Comparison of ENCODE assay signal across 10 cellular contexts in the genomic region with DNA sequence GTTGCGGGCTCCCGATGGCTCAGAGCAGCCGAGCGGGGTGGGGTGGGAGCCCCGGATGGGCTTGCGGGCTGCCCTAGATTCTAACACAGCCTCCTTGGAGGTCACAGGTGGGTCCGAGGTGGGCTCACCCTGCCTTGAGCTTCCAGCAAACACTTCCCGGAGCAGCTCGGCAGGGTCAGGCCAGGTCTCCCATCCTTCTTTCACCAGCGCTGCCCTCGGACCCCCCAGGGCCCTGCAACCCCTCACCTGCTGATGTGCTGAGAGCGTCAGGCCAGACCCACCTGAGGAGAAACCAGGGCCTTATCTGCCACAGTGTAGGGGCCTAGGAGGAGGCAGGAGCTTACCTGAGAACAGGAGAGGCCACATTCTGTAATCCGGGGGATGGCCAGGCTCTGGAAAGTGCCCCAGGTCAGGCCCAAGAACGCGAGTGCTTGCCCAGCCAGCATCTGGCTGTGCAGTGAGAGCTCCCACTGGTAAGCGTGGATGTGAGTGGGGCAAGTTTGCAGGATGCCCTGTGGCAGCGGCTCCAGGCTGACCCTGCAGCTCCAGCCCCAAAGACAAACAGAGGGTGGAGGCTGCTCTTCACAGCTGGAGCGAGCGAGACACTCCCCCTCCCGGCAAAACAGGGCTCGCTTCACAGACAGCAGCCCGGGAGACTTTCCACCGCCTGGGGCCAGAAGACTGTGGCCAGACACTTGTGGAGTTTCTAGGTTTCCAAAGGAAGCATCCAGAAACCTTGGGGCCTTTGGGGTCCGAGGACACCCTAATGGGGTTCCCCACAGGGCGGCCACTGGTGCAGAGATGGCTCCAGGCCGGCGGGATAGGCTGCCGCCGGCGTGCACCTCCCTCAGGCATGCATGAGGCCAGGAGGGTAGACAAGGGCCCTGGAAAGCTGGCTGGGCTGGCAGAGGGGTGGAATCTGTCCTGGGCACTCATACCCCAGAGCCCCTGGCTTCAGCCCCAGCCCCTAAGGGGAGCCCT. TPM values are rescaled to one million over a fixed set of nuclear protein-coding genes. Genes with fewer than 3 reads are reported as not detected.
A peak's percentile ranks its signal among the peaks of the same experiment; 100 is the strongest.
DNase-seq lines count a peak whose midpoint lies in the region; ATAC-seq lines count a peak whose summit lies in the region.
"Had no signal": no experiment of that assay in that cellular context is flagged by ENCODE, and none has a peak within 500 bp of the region (broad histone marks: within the 10 kb centered on the region; RNA-seq: fewer than 3 reads in every experiment).

Gene IL17REL, minus strand, starts transcription at position 565 of the 981 bp plus-strand sequence. Its CDS starts 119 bp downstream, at position 446.

- H2BK15ac ChIP-seq in mesendoderm (replicated peaks; ENCODE audit: low read depth), result no peak within 1 kb of the TSS

- no peak within 1 kb of the TSS for H3K4me3 ChIP-seq in adipocyte (ENCODE audit: low read length)
- no peak within 1 kb of the TSS for H3K4me3 ChIP-seq in mesendoderm (ENCODE audit: low read length)
- H3K4me3 ChIP-seq: smooth muscle cell had no signal

- no peak for ATAC-seq in activated CD4-positive, CD25-positive, alpha-beta regulatory T cell treated with anti-CD3 and anti-CD28 coated beads, Interleukin-2, amount 50 U/mL, for 24 hours
- ATAC-seq in HG03095 (IDR thresholded peaks at IDR 0.05; ENCODE audit: unreplicated experiment), result no peak

- H2AK5ac ChIP-seq in mesendoderm (ENCODE audit: low read length), result no peak within 1 kb of the TSS

- H3K23ac ChIP-seq in mesendoderm (ENCODE audit: low read length), result no peak within 1 kb of the TSS

- H3K36me3 ChIP-seq in adipocyte (ENCODE audit: control insufficient read depth, insufficient read depth, low read length, severe bottlenecking) (no peaks in the 10 kb centered on the region), mesendoderm (ENCODE audit: control insufficient read depth, insufficient read depth, low read length) (no peaks in the 10 kb centered on the region)
- H3K36me3 ChIP-seq: suprapubic skin had no signal

- H3K4ac ChIP-seq in mesendoderm (ENCODE audit: low read depth, low read length), result no peak within 1 kb of the TSS

- no peak within 1 kb of the TSS for H2BK120ac ChIP-seq in mesendoderm (ENCODE audit: low read depth, low read length)

- no CpG with 5 or more reads among the region's 30 CpGs for WGBS in mesendoderm (ENCODE audit: extremely low coverage, insufficient coverage, low lambda C conversion rate)

- H3K9ac ChIP-seq in adipocyte (ENCODE audit: low read length) (no peak within 1 kb of the TSS), mesendoderm (ENCODE audit: low read length) (no peak within 1 kb of the TSS)

- no peaks in the 10 kb centered on the region for H3K9me3 ChIP-seq in adipocyte (ENCODE audit: control insufficient read depth, low read length)
- H3K9me3 ChIP-seq: suprapubic skin had no signal

- H3K4me2 ChIP-seq in mesendoderm (ENCODE audit: low read length), result no peak within 1 kb of the TSS
- H3K4me2 ChIP-seq: smooth muscle cell had no signal

- H3K79me1 ChIP-seq in mesendoderm (ENCODE audit: low read length), result no peaks in the 10 kb centered on the region

- no peak within 1 kb of the TSS for H2BK5ac ChIP-seq in mesendoderm (ENCODE audit: low read length)

- H3K4me1 ChIP-seq in adipocyte (ENCODE audit: control insufficient read depth, insufficient read depth, low read length) (no peaks in the 10 kb centered on the region), mesendoderm (ENCODE audit: control insufficient read depth, low read depth, low read length) (no peaks in the 10 kb centered on the region)

- DNase-seq in AG08396 (ENCODE audit: low spot score) (peak; percentile 73), Daoy (ENCODE audit: low read depth) (peak; percentile 3), adipocyte (ENCODE audit: low read depth) (peak; percentile 49), mesendoderm (peak; percentile 28), COLO829 (ENCODE audit: low spot score) (no peak)
- no peak for DNase-seq in NK-92 treated with Interleukin-12 subunit alpha and Interleukin-12 subunit beta, amount 100 ng/mL, for 24 hours (lab: John Stamatoyannopoulos, UW)

- no peak within 1 kb of the TSS for H3K27ac ChIP-seq in mesendoderm (ENCODE audit: low read depth, low read length)
- H3K27ac ChIP-seq: suprapubic skin had no signal

- no peak within 1 kb of the TSS for H3K18ac ChIP-seq in mesendoderm (ENCODE audit: low read length)

- H3K27me3 ChIP-seq in adipocyte (replicated peaks; ENCODE audit: control insufficient read depth, insufficient read depth, low read length) (peaks cover 45% of the 10 kb centered on the region), mesendoderm (ENCODE audit: insufficient read depth, low read length, poor library complexity) (peaks cover 16% of the 10 kb centered on the region)

- H4K5ac ChIP-seq in mesendoderm (ENCODE audit: low read length), result no peak within 1 kb of the TSS

- H3K79me2 ChIP-seq in mesendoderm (ENCODE audit: control insufficient read depth, insufficient read depth, low read length), result no peaks in the 10 kb centered on the region

- H3K56ac ChIP-seq in mesendoderm (ENCODE audit: low read length), result no peak within 1 kb of the TSS

- no peak within 1 kb of the TSS for H4K8ac ChIP-seq in mesendoderm (ENCODE audit: low read depth, low read length)

RNA-seq across cellular contexts. Expression of gene IL17REL, which starts in this region (rescaled TPM):
- not detected in 2 replicates for total RNA-seq in Daoy (2014; rRNA removed; shearing (Covaris generic))
- polyA plus RNA-seq in mesendoderm (2013, experiment 1 of 2), result not detected
- not detected for polyA plus RNA-seq in mesendoderm (2013, experiment 2 of 2)
- total RNA-seq: suprapubic skin had no signal
- polyA plus RNA-seq: smooth muscle cell had no signal

Comparison
In these comparisons a context has a peak if more than half of its experiments do, and no peak if none do; other contexts are left out.
1. Peak in DNase-seq in Daoy; RNA of the gene not detected or under 1 TPM.
2. DNase-seq: peak in AG08396 (single experiment), adipocyte (single experiment) and mesendoderm (single experiment); none in COLO829 (single experiment) and NK-92 treated with Interleukin-12 subunit alpha and Interleukin-12 subunit beta, amount 100 ng/mL, for 24 hours (single experiment).